Comparison of ENCODE assay signal across 8 cellular contexts in the genomic region with DNA sequence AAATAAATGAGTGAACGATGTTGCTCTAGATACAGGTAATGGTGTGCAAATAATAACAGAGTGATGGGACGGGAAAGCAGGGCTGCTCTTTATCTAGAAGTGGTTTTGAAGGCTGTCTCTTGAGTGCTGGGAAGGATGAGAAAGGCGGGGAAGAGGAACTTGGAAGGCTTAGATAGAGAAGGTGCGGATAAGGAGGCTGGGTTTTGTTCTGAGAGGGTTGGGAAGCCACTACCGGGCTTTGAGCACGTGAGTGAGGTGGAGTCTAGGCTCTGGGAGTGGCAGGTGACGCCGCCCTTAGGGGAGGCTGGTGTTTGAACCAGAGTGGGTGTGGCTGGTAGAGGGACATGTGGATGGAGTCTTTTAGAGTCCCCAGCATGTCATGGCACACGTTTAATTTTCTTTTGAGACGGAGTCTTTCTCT. TPM values are rescaled to one million over a fixed set of nuclear protein-coding genes. Genes with fewer than 3 reads are reported as not detected.
A peak's percentile ranks its signal among the peaks of the same experiment; 100 is the strongest.
DNase-seq lines count a peak whose midpoint lies in the region; ATAC-seq lines count a peak whose summit lies in the region.

No MANE protein-coding gene starts in this region.

- H3K4me1 ChIP-seq in endocrine pancreas (ENCODE audit: control insufficient read depth, insufficient read depth, low read length) = no peaks in the 10 kb centered on the region

- ATAC-seq in GM18498 (IDR thresholded peaks at IDR 0.05; ENCODE audit: unreplicated experiment) (peak; percentile 41), HG03439 (IDR thresholded peaks at IDR 0.05; ENCODE audit: unreplicated experiment) (no peak)

- H3K9me3 ChIP-seq in endocrine pancreas (ENCODE audit: control insufficient read depth, low read length) = no peaks in the 10 kb centered on the region

- H3K36me3 ChIP-seq in endocrine pancreas (ENCODE audit: control insufficient read depth, insufficient read depth, low read length) = no peaks in the 10 kb centered on the region

- peak overlapping the region; percentile 93 for H3K9ac ChIP-seq in endocrine pancreas (ENCODE audit: control insufficient read depth, insufficient read depth, low read length)

- DNase-seq in HS-5 (ENCODE audit: low read depth) (peak; percentile 59), NOMO-1 treated with dmso at 0.1 percent for 144 hours (lab: John Stamatoyannopoulos, UW; ENCODE audit: unreplicated experiment) (peak; percentile 97), myocyte (ENCODE audit: low read depth) (peak; percentile 68)
- peak; percentile 80 for DNase-seq in activated CD8-positive, alpha-beta memory T cell treated with anti-CD3 and anti-CD28 coated beads for 24 hours
- DNase-seq in stimulated activated CD8-positive, alpha-beta memory T cell treated with anti-CD3 and anti-CD28 coated beads, Interleukin-7, amount 100 ng/mL, for 48 hours (ENCODE audit: extremely low read depth in 1 of 2, low read depth in 1 of 2) = peak; percentile 37 to 79

- H3K4me3 ChIP-seq in endocrine pancreas (ENCODE audit: control insufficient read depth, insufficient read depth, low read length) = peak overlapping the region; percentile 69

- no peaks in the 10 kb centered on the region for H3K27me3 ChIP-seq in endocrine pancreas (ENCODE audit: control insufficient read depth, insufficient read depth, low read length)

RNA-seq across cellular contexts. Expression of a gene that starts 0.8 kb away (rescaled TPM):
- total RNA-seq in myocyte = 51.4 and 55.8 TPM in 2 replicates
- 28.6 TPM for polyA plus RNA-seq in myocyte (2012)

RNA-seq across cellular contexts. Expression of a gene that starts 0.9 kb away (rescaled TPM):
- 90.9 and 101 TPM in 2 replicates for total RNA-seq in myocyte
- 63.8 TPM for polyA plus RNA-seq in myocyte (2012)

RNA-seq across cellular contexts. Expression of a gene that starts 29.6 kb away (rescaled TPM):
- 24.6 and 28.1 TPM in 2 replicates for total RNA-seq in myocyte
- polyA plus RNA-seq in myocyte (2012) = 11.5 TPM
